8 cellular contexts compared by ENCODE assay signal in genomic region chr1:121519042-121519755, GRCh38.
DNase-seq lines count a peak whose midpoint lies in the region; ATAC-seq and TF ChIP-seq lines count a peak whose summit lies in the region.

No MANE protein-coding gene starts in this region.

- WGBS in HUES64 = 1% methylated on average over 75 of the region's 75 CpGs
- WGBS in SK-N-SH (ENCODE audit: low lambda C conversion rate) = 0% methylated on average over 1 of the region's 75 CpGs
- WGBS in sigmoid colon, 2 donors = 1 to 13% methylated on average over 75 of the region's 75 CpGs

- H3K9me3 ChIP-seq in HUES64 (ENCODE audit: insufficient read depth, low read depth, low read length) (no peaks in the 10 kb centered on the region), SK-N-SH (no peaks in the 10 kb centered on the region), sigmoid colon (no peaks in the 10 kb centered on the region)

- no peak for TF ChIP-seq RAD21 in SK-N-SH (IDR thresholded peaks at IDR 0.05; ENCODE audit: low read length)

- TF ChIP-seq CTCF in SK-N-SH (IDR thresholded peaks at IDR 0.05) (no peak), sigmoid colon (IDR thresholded peaks at IDR 0.05) (no peak)

- H3K4me1 ChIP-seq in HUES64 (ENCODE audit: insufficient read depth, low read length) (peaks cover 8% of the 10 kb centered on the region; the same call in 1 of the 2 replicates), SK-N-SH (ENCODE audit: control insufficient read depth in 1 of 2, insufficient read depth in 2 of 2, low read depth in 1 of 2, low read length in 1 of 2) (no peaks in the 10 kb centered on the region), sigmoid colon (peaks cover 0 to 10% (median 8%) of the 10 kb centered on the region in 4 donors)

- peak overlapping the region; percentile 26; the same call in 1 of the 2 replicates for H3K27ac ChIP-seq in HUES64 (ENCODE audit: low read depth, low read length)
- H3K27ac ChIP-seq in SK-N-SH (ENCODE audit: low read depth in 2 of 2, low read length in 1 of 2) = no peak overlapping the region
- H3K27ac ChIP-seq in sigmoid colon = peak overlapping the region in 2 of 4 donors; percentile 43 to 51

- H3F3A ChIP-seq in SK-N-SH (replicated peaks; ENCODE audit: insufficient read depth) = no peaks in the 10 kb centered on the region

- H3K9ac ChIP-seq in HUES64 (ENCODE audit: low read depth, low read length) (peak overlapping the region; percentile 85), SK-N-SH (no peak overlapping the region)

- no peaks in the 10 kb centered on the region for H3K79me2 ChIP-seq in SK-N-SH (ENCODE audit: insufficient read depth)

- POLR2A ChIA-PET in SK-N-SH (lab: Yijun Ruan, JAX) = no interaction called here

- CTCF ChIA-PET in SK-N-SH (lab: Yijun Ruan, JAX) = interaction anchor here (0.6 kb wide), 2 partner anchors 13 to 89 kb away, joined by 3 to 4 read pairs; no protein-coding TSS in a partner anchor

- peak overlapping the region; percentile 71 for H3K4me3 ChIP-seq in HUES64 (ENCODE audit: low read length)
- peak overlapping the region; percentile 41 to 50 for H3K4me3 ChIP-seq in SK-N-SH (ENCODE audit: low read depth in 2 of 2, low read length in 1 of 2)
- H3K4me3 ChIP-seq in sigmoid colon = peak overlapping the region; percentile 12 to 45 (median 36)

- intact Hi-C loops in sigmoid colon (cut with DNase I) = no loop called here

- no peak overlapping the region for H2AFZ ChIP-seq in SK-N-SH (ENCODE audit: low read depth)

- no peaks in the 10 kb centered on the region for H4K20me1 ChIP-seq in SK-N-SH (ENCODE audit: insufficient read depth)

- H3K9me2 ChIP-seq in SK-N-SH = no peaks in the 10 kb centered on the region

- no peaks in the 10 kb centered on the region for H3K36me3 ChIP-seq in HUES64 (ENCODE audit: insufficient read depth, low read length)
- H3K36me3 ChIP-seq in SK-N-SH (replicated peaks in 1 of 2; ENCODE audit: control insufficient read depth in 1 of 2, insufficient read depth in 2 of 2, low read length in 1 of 2) = no peaks in the 10 kb centered on the region
- no peaks in the 10 kb centered on the region for H3K36me3 ChIP-seq in sigmoid colon

- H3K27me3 ChIP-seq in HUES64 (ENCODE audit: insufficient read depth, low read length) = peaks cover 7% of the 10 kb centered on the region; the same call in 1 of the 2 replicates
- H3K27me3 ChIP-seq in SK-N-SH (ENCODE audit: insufficient read depth) = peaks cover 27% of the 10 kb centered on the region
- peaks cover 4 to 26% (median 11%) of the 10 kb centered on the region in 3 donors for H3K27me3 ChIP-seq in sigmoid colon

- peak overlapping the region; percentile 85 for H3K4me2 ChIP-seq in SK-N-SH

- TF ChIP-seq EP300 in SK-N-SH (IDR thresholded peaks at IDR 0.05; ENCODE audit: borderline replicate concordance in 1 of 2, low read depth in 1 of 2, low read length in 1 of 2) (no peak), sigmoid colon (IDR thresholded peaks at IDR 0.05) (no peak)

- DNase-seq in DMS114 treated with DMSO at 0.1 percent for 48 hours (lab: John Stamatoyannopoulos, UW; ENCODE audit: unreplicated experiment) (peak; percentile 72), SK-N-SH (peak; percentile 31), hippocampal formation (lab: John Stamatoyannopoulos, UW) (peak; percentile 37 to 62), sigmoid colon (peak; percentile 68)
- DNase-seq in activated naive CD8-positive, alpha-beta T cell treated with anti-CD3 and anti-CD28 coated beads, Interleukin-2, amount 50 U/mL, for 16 hours (ENCODE audit: low read depth, low spot score) = peak; percentile 39

- ATAC-seq in GM21576 (IDR thresholded peaks at IDR 0.05; ENCODE audit: unreplicated experiment) (no peak), HG03039 (IDR thresholded peaks at IDR 0.05; ENCODE audit: unreplicated experiment) (no peak)

- TF ChIP-seq POLR2A in sigmoid colon (IDR thresholded peaks at IDR 0.05) = no peak

TF ChIP-seq in SK-N-SH, 30 proteins besides CTCF, POLR2A, EP300 and RAD21:
- TF ChIP-seq TEAD4 (IDR thresholded peaks at IDR 0.05; ENCODE audit: borderline replicate concordance, insufficient read depth) (no peak), USF1 (IDR thresholded peaks at IDR 0.05; ENCODE audit: borderline replicate concordance, low read depth) (peak; percentile 50; the same call in 1 of the 2 replicates), GABPA (IDR thresholded peaks at IDR 0.05; ENCODE audit: low read depth) (no peak)
